ENCODE assay signal across 9 cellular contexts in the genomic region with DNA sequence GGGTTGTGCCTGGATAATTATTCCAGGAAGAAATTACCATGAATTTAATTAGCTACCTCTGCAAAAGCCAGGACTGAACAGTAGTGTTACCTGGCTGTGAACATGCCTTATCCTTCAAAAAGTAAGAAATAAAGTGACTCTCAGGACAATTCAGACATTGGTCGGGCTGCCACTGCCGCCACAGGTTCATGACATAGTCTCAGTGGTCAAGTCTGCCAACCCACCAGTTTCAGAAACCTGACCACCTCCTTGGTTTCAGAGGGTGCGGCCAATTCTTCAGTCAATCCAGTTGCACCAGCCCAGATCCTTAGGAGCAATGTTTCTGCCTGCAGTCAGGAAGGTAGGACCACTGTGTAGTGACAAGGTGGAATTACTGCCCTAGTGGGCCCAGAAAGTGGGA.
"Had no signal": no experiment of that assay in that cellular context is flagged by ENCODE, and none has a peak within 500 bp of the region (broad histone marks: within the 10 kb centered on the region; RNA-seq: fewer than 3 reads in every experiment).

No MANE protein-coding gene starts in this region.

- H3K4me2 ChIP-seq: GM23338 had no signal

- H2AFZ ChIP-seq: GM23248, GM23338 had no signal

- H3K27ac ChIP-seq: GM23248 had no signal

- H3K9me3 Mint-ChIP-seq: HFFc6 had no signal

- DNase-seq: GM23248, GOT3, H7, H9, HCEC 1CT, HFFc6 had no signal

- H3K36me3 ChIP-seq: HAP-1 had no signal

- H3K9me3 ChIP-seq: HAP-1 had no signal

- H3K4me3 Mint-ChIP-seq: GM23338, H9, HFFc6 had no signal

- H3K9ac ChIP-seq: GM23248 had no signal

- H3K4me3 ChIP-seq: GM23248, GM23338, HAP-1 had no signal

- H3K4me1 Mint-ChIP-seq: GM23338, H9 had no signal

- H3K27ac Mint-ChIP-seq: GM23338, H9, HFFc6 had no signal

- ATAC-seq: GM23338, HCT116 had no signal

- H3K4me1 ChIP-seq: HAP-1 had no signal
